Comparison of ENCODE assay signal across 17 cellular contexts in genomic region chr12:95601091-95601490, GRCh38. TPM values are rescaled to one million over a fixed set of nuclear protein-coding genes. Genes with fewer than 3 reads are reported as not detected.
DNase-seq lines count a peak whose midpoint lies in the region; ATAC-seq and TF ChIP-seq lines count a peak whose summit lies in the region.
"Had no signal": no experiment of that assay in that cellular context is flagged by ENCODE, and none has a peak within 500 bp of the region (broad histone marks: within the 10 kb centered on the region; RNA-seq: fewer than 3 reads in every experiment).

No MANE protein-coding gene starts in this region.

- no peaks in the 10 kb centered on the region for H3K36me3 ChIP-seq in WERI-Rb-1
- H3K36me3 ChIP-seq: HAP-1 had no signal

- TF ChIP-seq CTCF in AG04450 (IDR thresholded peaks at IDR 0.05; ENCODE audit: low read depth, low read length) (no peak), WERI-Rb-1 (IDR thresholded peaks at IDR 0.05; ENCODE audit: low read depth, low read length) (no peak)

- H3K27me3 ChIP-seq in AG04450 (ENCODE audit: control insufficient read depth, insufficient read depth, low read length) (no peaks in the 10 kb centered on the region), WERI-Rb-1 (ENCODE audit: insufficient read depth, low read depth, severe bottlenecking) (no peaks in the 10 kb centered on the region)

- DNase-seq in AG04450 (ENCODE audit: low read depth, low spot score), result no peak
- DNase-seq in WERI-Rb-1, result no peak
- no peak for DNase-seq in Right ventricle myocardium superior
- DNase-seq in sciatic nerve (ENCODE audit: low spot score), result no peak
- DNase-seq in mesenteric fat pad (ENCODE audit: low spot score), result no peak
- no peak for DNase-seq in HPDE6-E6E7 (ENCODE audit: extremely low spot score)
- DNase-seq in stimulated activated naive CD8-positive, alpha-beta T cell treated with anti-CD3 and anti-CD28 coated beads, Interleukin-15, Interleukin-2, amounts not matched to agents 100 U/mL and 50 U/mL, for 24 hours, result no peak
- DNase-seq: AML-193, Caco-2, MV-4-11, NCI-H1436 treated with DMSO at 0.1 percent for 48 hours, NCI-H345, NCI-H69, SHP77 had no signal

- POLR2A ChIA-PET in AG04450 (lab: Yijun Ruan, JAX), result interaction anchor here (0.6 to 1.3 kb wide), 3 partner anchors 7 to 34 kb away, joined by 3 to 4 read pairs (median 3); no protein-coding TSS in a partner anchor

- CTCF ChIA-PET in AG04450 (lab: Charles Lee), result interaction anchor here (0.9 kb wide), 1 partner anchor 26 kb away, joined by 3 read pairs; no protein-coding TSS in a partner anchor

- ATAC-seq in Right ventricle myocardium superior (ENCODE audit: poor library complexity), result peak; percentile 58
- peak; percentile 43 for ATAC-seq in sciatic nerve
- ATAC-seq in GM21526 (IDR thresholded peaks at IDR 0.05; ENCODE audit: low FRiP score, unreplicated experiment), result no peak
- ATAC-seq in stimulated activated naive CD8-positive, alpha-beta T cell treated with anti-CD3 and anti-CD28 coated beads, Interleukin-15, Interleukin-2, amounts not matched to agents 100 U/mL and 50 U/mL, for 24 hours, result no peak

- no peaks in the 10 kb centered on the region for H3K9me3 ChIP-seq in AG04450 (ENCODE audit: control insufficient read depth, insufficient read depth, low read length)
- H3K9me3 ChIP-seq in WERI-Rb-1 (ENCODE audit: severe bottlenecking), result no peaks in the 10 kb centered on the region
- H3K9me3 ChIP-seq: Caco-2, HAP-1 had no signal

- H3K27ac ChIP-seq in AG04450 (ENCODE audit: low read depth, low read length), result peak overlapping the region; percentile 80
- peak overlapping the region; percentile 52 for H3K27ac ChIP-seq in WERI-Rb-1

- intact Hi-C loops in Right ventricle myocardium superior (cut with DNase I), result no loop called here
- intact Hi-C loops in sciatic nerve (cut with DNase I), result no loop called here

- H3K4me3 ChIP-seq in AG04450 (ENCODE audit: low read depth, low read length), result no peak overlapping the region
- no peak overlapping the region for H3K4me3 ChIP-seq in WERI-Rb-1 (ENCODE audit: low read depth, low read length)
- H3K4me3 ChIP-seq: HAP-1 had no signal

RNA-seq across cellular contexts. Expression of gene USP44, which starts 49.8 kb away (rescaled TPM):
- polyA plus RNA-seq in AG04450 (2011; rRNA removed), result 53.9 and 62.0 TPM in 2 replicates
- 61.0 and 88.7 TPM in 2 replicates for polyA minus RNA-seq in AG04450 (2011; rRNA and poly(A)+ RNA removed)
- total RNA-seq in Right ventricle myocardium superior (0.73 TPM), sciatic nerve (8.0 TPM), mesenteric fat pad (1.3 TPM)
- total RNA-seq: HT1080 had no signal

Comparison
In these comparisons a context has a peak if more than half of its experiments do, and no peak if none do; other contexts are left out.
1. ATAC-seq: peak in Right ventricle myocardium superior (single experiment) and sciatic nerve (single experiment); none in GM21526 (single experiment) and stimulated activated naive CD8-positive, alpha-beta T cell treated with anti-CD3 and anti-CD28 coated beads, Interleukin-15, Interleukin-2, amounts not matched to agents 100 U/mL and 50 U/mL, for 24 hours (single experiment).